Comparison of ENCODE assay signal across 10 cellular contexts in genomic region chr17:75513667-75514052, GRCh38. TPM values are rescaled to one million over a fixed set of nuclear protein-coding genes. Genes with fewer than 3 reads are reported as not detected.
DNase-seq lines count a peak whose midpoint lies in the region; ATAC-seq and TF ChIP-seq lines count a peak whose summit lies in the region.
"Had no signal": no experiment of that assay in that cellular context is flagged by ENCODE, and none has a peak within 500 bp of the region (broad histone marks: within the 10 kb centered on the region; RNA-seq: fewer than 3 reads in every experiment).

No MANE protein-coding gene starts in this region.

- WGBS in trophoblast cell (ENCODE audit: extremely low coverage, insufficient coverage, insufficient read length) = no CpG with 5 or more reads among the region's 18 CpGs

- no peak overlapping the region for H4K91ac ChIP-seq in trophoblast cell (ENCODE audit: low read depth, low read length)

- no peak overlapping the region for H3K14ac ChIP-seq in trophoblast cell (ENCODE audit: low read length)

- H3K36me3 ChIP-seq in RWPE2 (ENCODE audit: low read depth) = peaks cover 49% of the 10 kb centered on the region
- H3K36me3 ChIP-seq in fibroblast of lung (ENCODE audit: control insufficient read depth, insufficient read depth, low read length) = peaks cover 1% of the 10 kb centered on the region
- peaks cover 7 to 20% of the 10 kb centered on the region in 2 experiments for H3K36me3 ChIP-seq in trophoblast cell (ENCODE audit: control insufficient read depth in 1 of 2, insufficient read depth in 2 of 2, low read length in 2 of 2)

- H3K4ac ChIP-seq in trophoblast cell (ENCODE audit: low read depth, low read length) = peak overlapping the region; percentile 34

- H3K27me3 Mint-ChIP-seq in activated T-cell treated with anti-CD3 and anti-CD28 coated beads, Interleukin-2, amount 50 U/mL, for 4 hours (ENCODE audit: low read depth) = peaks cover 3% of the 10 kb centered on the region

- no peak overlapping the region for H2BK12ac ChIP-seq in trophoblast cell (ENCODE audit: low read length)

- H3K36me3 Mint-ChIP-seq in activated T-cell treated with anti-CD3 and anti-CD28 coated beads, Interleukin-2, amount 50 U/mL, for 4 hours (ENCODE audit: insufficient read depth) = peaks cover 8% of the 10 kb centered on the region

- H3K27me3 ChIP-seq in RWPE2 (ENCODE audit: insufficient read depth, poor library complexity, severe bottlenecking) (no peaks in the 10 kb centered on the region), fibroblast of lung (ENCODE audit: control insufficient read depth, insufficient read depth, low read length) (no peaks in the 10 kb centered on the region), trophoblast cell (ENCODE audit: insufficient read depth, low read length) (no peaks in the 10 kb centered on the region)

- H3K23ac ChIP-seq in trophoblast cell (ENCODE audit: low read length) = no peak overlapping the region

- H3K18ac ChIP-seq in trophoblast cell (ENCODE audit: low read length) = no peak overlapping the region

- no peak overlapping the region for H3K9ac ChIP-seq in fibroblast of lung (ENCODE audit: insufficient read depth, low read length)
- no peak overlapping the region for H3K9ac ChIP-seq in trophoblast cell (ENCODE audit: low read length)

- peaks cover 16% of the 10 kb centered on the region for H3K4me1 Mint-ChIP-seq in activated T-cell treated with anti-CD3 and anti-CD28 coated beads, Interleukin-2, amount 50 U/mL, for 4 hours (ENCODE audit: low read depth)

- H2AFZ ChIP-seq in fibroblast of lung (ENCODE audit: low read length) = no peak overlapping the region
- H2AFZ ChIP-seq in trophoblast cell (ENCODE audit: insufficient read depth, low read length, poor library complexity) = no peak overlapping the region

- peak overlapping the region; percentile 73 for H3K27ac ChIP-seq in RWPE2 (ENCODE audit: poor library complexity, severe bottlenecking)
- H3K27ac ChIP-seq in fibroblast of lung (ENCODE audit: insufficient read depth, low read length) = no peak overlapping the region
- no peak overlapping the region for H3K27ac ChIP-seq in trophoblast cell (ENCODE audit: low read depth, low read length)

- H3K79me1 ChIP-seq in trophoblast cell (ENCODE audit: low read length) = peaks cover 10% of the 10 kb centered on the region

- H4K12ac ChIP-seq in trophoblast cell (ENCODE audit: low read depth, low read length) = peak overlapping the region; percentile 16

- no peak overlapping the region for H4K8ac ChIP-seq in trophoblast cell (ENCODE audit: low read depth, low read length)

- H3K79me2 ChIP-seq in fibroblast of lung (ENCODE audit: control insufficient read depth, insufficient read depth, low read length) (peaks cover 2% of the 10 kb centered on the region), trophoblast cell (ENCODE audit: control insufficient read depth, insufficient read depth, low read length, poor library complexity) (peaks cover 9% of the 10 kb centered on the region)

- no peak for TF ChIP-seq CTCF in AG10803 (conservative IDR thresholded peaks at IDR 0.05; ENCODE audit: low read length)
- TF ChIP-seq CTCF in RWPE2 (IDR thresholded peaks at IDR 0.05; ENCODE audit: poor library complexity, severe bottlenecking) = no peak
- no peak for TF ChIP-seq CTCF in fibroblast of lung (conservative IDR thresholded peaks at IDR 0.05 in 1 of 2, IDR thresholded peaks at IDR 0.05 in 1 of 2; ENCODE audit: low read depth in 1 of 2, low read length in 2 of 2)

- H2BK120ac ChIP-seq in trophoblast cell (ENCODE audit: insufficient read depth, low read length, poor library complexity) = no peak overlapping the region

- H4K20me1 ChIP-seq in fibroblast of lung (ENCODE audit: control insufficient read depth, extremely low read depth, insufficient read depth, low read length) = no peaks in the 10 kb centered on the region

- peak overlapping the region; percentile 75 for H3K4me3 ChIP-seq in AG10803 (ENCODE audit: low read length)
- no peak overlapping the region for H3K4me3 ChIP-seq in RWPE2 (ENCODE audit: severe bottlenecking)
- H3K4me3 ChIP-seq in fibroblast of lung (replicated peaks in 1 of 4; ENCODE audit: control extremely low read depth in 1 of 4, insufficient read depth in 1 of 4, low read depth in 3 of 4, low read length in 4 of 4) = peak overlapping the region in 1 of 4 experiments; percentile 87
- no peak overlapping the region for H3K4me3 ChIP-seq in trophoblast cell (ENCODE audit: low read depth, low read length)

- peak overlapping the region; percentile 91 for H3K4me2 ChIP-seq in fibroblast of lung (ENCODE audit: extremely low read depth, insufficient read depth, low read length)
- peak overlapping the region; percentile 88 for H3K4me2 ChIP-seq in trophoblast cell (ENCODE audit: low read length)

- DNase-seq in AG10803 (ENCODE audit: low read depth) (no peak), RWPE2 (ENCODE audit: low spot score) (no peak), fibroblast of lung (ENCODE audit: low read depth in 2 of 2) (no peak), trophoblast cell (no peak), NCI-H748 (lab: John Stamatoyannopoulos, UW; ENCODE audit: unreplicated experiment) (no peak), DMS53 (lab: John Stamatoyannopoulos, UW) (no peak)
- DNase-seq in activated T-cell treated with anti-CD3 and anti-CD28 coated beads, Interleukin-2, amount 50 U/mL, for 4 hours = no peak
- DNase-seq: NCI-H187 treated with DMSO at 0.1 percent for 48 hours, SIG-M5 had no signal

- ATAC-seq in RWPE2 (ENCODE audit: low read depth) = no peak
- ATAC-seq in activated T-cell treated with anti-CD3 and anti-CD28 coated beads, Interleukin-2, amount 50 U/mL, for 4 hours = no peak
- ATAC-seq in HG03342 (IDR thresholded peaks at IDR 0.05; ENCODE audit: unreplicated experiment) = no peak

- peaks cover 9% of the 10 kb centered on the region for H3K4me1 ChIP-seq in RWPE2 (ENCODE audit: insufficient read depth, poor library complexity, severe bottlenecking)
- peaks cover 3% of the 10 kb centered on the region for H3K4me1 ChIP-seq in fibroblast of lung (ENCODE audit: control insufficient read depth, extremely low read depth, insufficient read depth, low read length)
- H3K4me1 ChIP-seq in trophoblast cell (ENCODE audit: control insufficient read depth in 1 of 2, insufficient read depth in 2 of 2, low read length in 2 of 2) = peaks cover 14 to 18% of the 10 kb centered on the region in 2 experiments

- no peak overlapping the region for H3K4me3 Mint-ChIP-seq in activated T-cell treated with anti-CD3 and anti-CD28 coated beads, Interleukin-2, amount 50 U/mL, for 4 hours

- no peak overlapping the region for H2BK5ac ChIP-seq in trophoblast cell (ENCODE audit: low read depth, low read length, poor library complexity)

- H2AK5ac ChIP-seq in trophoblast cell (ENCODE audit: low read length) = no peak overlapping the region

- H3K9me3 Mint-ChIP-seq in activated T-cell treated with anti-CD3 and anti-CD28 coated beads, Interleukin-2, amount 50 U/mL, for 4 hours = no peaks in the 10 kb centered on the region

- H3K9me3 ChIP-seq in RWPE2 (ENCODE audit: severe bottlenecking) (no peaks in the 10 kb centered on the region), fibroblast of lung (ENCODE audit: control insufficient read depth, insufficient read depth, low read depth, low read length) (no peaks in the 10 kb centered on the region), trophoblast cell (ENCODE audit: insufficient read depth, low read depth, low read length) (no peaks in the 10 kb centered on the region)

RNA-seq across cellular contexts. Expression of gene CASKIN2, which starts 1.7 kb away (rescaled TPM):
- total RNA-seq in fibroblast of lung = 4.9 and 8.3 TPM in 2 replicates
- polyA plus RNA-seq in fibroblast of lung = 3.4 and 4.5 TPM in 2 replicates
- 6.5 and 7.7 TPM in 2 replicates for polyA plus RNA-seq in fibroblast of lung (2012)
- polyA minus RNA-seq in fibroblast of lung (ENCODE audit: low replicate concordance) = 22.1 and 28.7 TPM in 2 replicates
- 5.6 and 5.7 TPM in 2 replicates for polyA plus RNA-seq in trophoblast cell (2013)
- total RNA-seq in activated T-cell treated with anti-CD3 and anti-CD28 coated beads, Interleukin-2, amount 50 U/mL, for 4 hours = 1 to 10 TPM; 4.3 to 6.0 (median 5.9) TPM

RNA-seq across cellular contexts. Expression of gene TSEN54, which starts 2.7 kb away (rescaled TPM):
- total RNA-seq in fibroblast of lung = 7.8 and 10.0 TPM in 2 replicates
- polyA plus RNA-seq in fibroblast of lung = 5.3 and 10.1 TPM in 2 replicates
- 6.1 and 11.4 TPM in 2 replicates for polyA plus RNA-seq in fibroblast of lung (2012)
- polyA minus RNA-seq in fibroblast of lung (ENCODE audit: low replicate concordance) = 9.1 and 13.8 TPM in 2 replicates
- 10.4 and 11.3 TPM in 2 replicates for polyA plus RNA-seq in trophoblast cell (2013)
- total RNA-seq in activated T-cell treated with anti-CD3 and anti-CD28 coated beads, Interleukin-2, amount 50 U/mL, for 4 hours = 10 to 100 TPM; 64.1 to 76.2 (median 71.5) TPM

RNA-seq across cellular contexts. Expression of gene LLGL2, which starts 11.8 kb away (rescaled TPM):
- 0.26 and 0.33 TPM in 2 replicates for total RNA-seq in fibroblast of lung
- polyA plus RNA-seq in fibroblast of lung = 0.02 and 0.03 TPM in 2 replicates
- 0.08 and 0.48 TPM in 2 replicates for polyA plus RNA-seq in fibroblast of lung (2012)
- not detected in 2 replicates for polyA minus RNA-seq in fibroblast of lung (ENCODE audit: low replicate concordance)
- polyA plus RNA-seq in trophoblast cell (2013) = 25.4 and 29.0 TPM in 2 replicates
- 10 to 100 TPM in 2 of 3 donors, 1 to 10 TPM in 1; 9.5 to 14.1 (median 10.2) TPM for total RNA-seq in activated T-cell treated with anti-CD3 and anti-CD28 coated beads, Interleukin-2, amount 50 U/mL, for 4 hours

RNA-seq across cellular contexts. Expression of gene TMEM94, which starts 57.2 kb away (rescaled TPM):
- total RNA-seq in fibroblast of lung = 19.8 and 35.0 TPM in 2 replicates
- 18.3 and 25.2 TPM in 2 replicates for polyA plus RNA-seq in fibroblast of lung
- 24.9 and 29.9 TPM in 2 replicates for polyA plus RNA-seq in fibroblast of lung (2012)
- 90.2 and 139 TPM in 2 replicates for polyA minus RNA-seq in fibroblast of lung (ENCODE audit: low replicate concordance)
- 64.9 and 65.9 TPM in 2 replicates for polyA plus RNA-seq in trophoblast cell (2013)
- total RNA-seq in activated T-cell treated with anti-CD3 and anti-CD28 coated beads, Interleukin-2, amount 50 U/mL, for 4 hours = 10 to 100 TPM; 44.0 to 49.6 (median 46.6) TPM
